ENCODE assay signal across 22 cellular contexts in the genomic region with DNA sequence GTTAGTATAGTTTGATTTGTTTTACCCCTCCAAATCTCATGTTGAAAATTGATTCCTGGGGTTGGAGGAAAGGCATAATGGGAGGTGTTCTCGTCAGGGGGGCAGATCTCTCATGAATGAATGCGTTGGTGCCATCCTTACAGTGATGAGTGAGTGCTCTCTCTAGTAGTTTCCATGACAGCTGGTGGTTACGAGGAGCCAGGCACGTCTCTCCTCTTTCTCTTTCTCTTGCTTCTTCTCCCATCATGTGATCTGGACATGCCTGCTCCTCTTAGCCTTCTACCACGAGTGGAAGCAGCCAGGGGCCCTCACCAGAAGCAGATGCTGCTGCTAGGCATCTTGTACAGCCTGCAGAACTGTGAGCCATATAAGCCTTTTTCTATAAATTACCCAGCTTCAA.
DNase-seq lines count a peak whose midpoint lies in the region; ATAC-seq and TF ChIP-seq lines count a peak whose summit lies in the region.
"Had no signal": no experiment of that assay in that cellular context is flagged by ENCODE, and none has a peak within 500 bp of the region (broad histone marks: within the 10 kb centered on the region; RNA-seq: fewer than 3 reads in every experiment).

No MANE protein-coding gene starts in this region.

- intact Hi-C loops in Calu3 (cut with micrococcal nuclease; ENCODE audit: unreplicated experiment): loop anchor here (5.0 to 10.0 kb wide), 3 partner anchors 71 to 252 kb away; no protein-coding TSS in a partner anchor
- intact Hi-C loops in PC-9 (cut with micrococcal nuclease; ENCODE audit: unreplicated experiment): loop anchor here (2.0 to 5.0 kb wide), 6 partner anchors 84 to 819 kb away; no protein-coding TSS in a partner anchor
- intact Hi-C loops in psoas muscle (cut with DNase I): no loop called here

- H3K9me3 ChIP-seq in PC-9 (ENCODE audit: insufficient read depth, low read depth) (no peaks in the 10 kb centered on the region), psoas muscle (no peaks in the 10 kb centered on the region)
- H3K9me3 ChIP-seq: breast epithelium, neutrophil had no signal

- CTCF ChIA-PET in Calu3 (lab: Charles Lee) (interaction anchor here (0.6 kb wide), 1 partner anchor 27 kb away, joined by 4 read pairs; no protein-coding TSS in a partner anchor), PC-9 (lab: Charles Lee) (no interaction called here)

- POLR2A ChIA-PET in PC-9 (lab: Charles Lee; ENCODE audit: unreplicated experiment): no interaction called here

- no peak overlapping the region; the same call in 1 of the 2 replicates for H3K4me3 ChIP-seq in PC-9
- no peak overlapping the region for H3K4me3 ChIP-seq in psoas muscle
- H3K4me3 ChIP-seq: breast epithelium, SK-N-MC had no signal

- no peaks in the 10 kb centered on the region for H3K79me2 ChIP-seq in PC-9 (ENCODE audit: low read depth)

- H3K9me2 ChIP-seq in PC-9 (ENCODE audit: insufficient read depth): no peaks in the 10 kb centered on the region; the same call in 1 of the 2 replicates

- peak overlapping the region; percentile 96 for H3K27ac ChIP-seq in PC-9
- H3K27ac ChIP-seq in psoas muscle: peak overlapping the region; percentile 67
- H3K27ac ChIP-seq: neutrophil, SK-N-MC had no signal

- no peak for DNase-seq in Calu3
- DNase-seq in PC-9: no peak
- no peak for DNase-seq in psoas muscle
- DNase-seq in COLO668 (lab: John Stamatoyannopoulos, UW; ENCODE audit: unreplicated experiment): no peak
- no peak for DNase-seq in anterior cingulate cortex (lab: John Stamatoyannopoulos, UW)
- DNase-seq: activated B cell treated with CpG ODN at 0.5 μM for 24 hours; activated CD4-positive, alpha-beta T cell treated with anti-CD3 and anti-CD28 coated beads, Interleukin-2, amount 10 ng/mL, durations not matched to agents 7 days and 5 days; AML-193; amniotic stem cell; CD4-positive, alpha-beta T cell; effector CD8-positive, alpha-beta T cell; H9; stimulated activated CD4-positive, alpha-beta T cell treated with anti-CD3 and anti-CD28 coated beads, Interleukin-15, amount 100 ng/mL, for 24 hours had no signal

- peak overlapping the region; percentile 91 for H3K4me2 ChIP-seq in PC-9

- no peak overlapping the region for H3K4me3 Mint-ChIP-seq in Calu3 (ENCODE audit: low read depth, unreplicated experiment)
- H3K4me3 Mint-ChIP-seq: activated B cell treated with CpG ODN at 0.5 μM for 24 hours; activated CD4-positive, alpha-beta T cell treated with anti-CD3 and anti-CD28 coated beads, Interleukin-2, amount 10 ng/mL, durations not matched to agents 7 days and 5 days; activated naive CD4-positive, alpha-beta T cell treated with anti-CD3 and anti-CD28 coated beads, Interleukin-2, amount 50 U/mL, for 24 hours; CD4-positive, alpha-beta T cell; H9; mesothelial cell of epicardium; stimulated activated effector memory CD8-positive, alpha-beta T cell treated with anti-CD3 and anti-CD28 coated beads, Interleukin-12 subunit alpha, Interleukin-12 subunit beta, amount 100 ng/mL, for 72 hours had no signal

- peaks cover 11% of the 10 kb centered on the region for H3K36me3 Mint-ChIP-seq in Calu3 (ENCODE audit: insufficient read depth, unreplicated experiment)
- H3K36me3 Mint-ChIP-seq: activated naive CD4-positive, alpha-beta T cell treated with anti-CD3 and anti-CD28 coated beads, Interleukin-2, amount 50 U/mL, for 24 hours; mesothelial cell of epicardium; stimulated activated effector memory CD8-positive, alpha-beta T cell treated with anti-CD3 and anti-CD28 coated beads, Interleukin-12 subunit alpha, Interleukin-12 subunit beta, amount 100 ng/mL, for 72 hours had no signal

- H4K20me1 ChIP-seq in PC-9 (ENCODE audit: insufficient read depth): no peaks in the 10 kb centered on the region

- peak overlapping the region; percentile 5 for H3K27ac Mint-ChIP-seq in Calu3 (ENCODE audit: unreplicated experiment)
- H3K27ac Mint-ChIP-seq: activated B cell treated with CpG ODN at 0.5 μM for 24 hours; activated CD4-positive, alpha-beta T cell treated with anti-CD3 and anti-CD28 coated beads, Interleukin-2, amount 10 ng/mL, durations not matched to agents 7 days and 5 days; activated naive CD4-positive, alpha-beta T cell treated with anti-CD3 and anti-CD28 coated beads, Interleukin-2, amount 50 U/mL, for 24 hours; CD4-positive, alpha-beta T cell; H9; mesothelial cell of epicardium; progenitor cell of endocrine pancreas; stimulated activated effector memory CD8-positive, alpha-beta T cell treated with anti-CD3 and anti-CD28 coated beads, Interleukin-12 subunit alpha, Interleukin-12 subunit beta, amount 100 ng/mL, for 72 hours had no signal

- TF ChIP-seq CTCF in Calu3 (IDR thresholded peaks at IDR 0.05; ENCODE audit: unreplicated experiment): no peak
- no peak for TF ChIP-seq CTCF in PC-9 (conservative IDR thresholded peaks at IDR 0.05)
- no peak for TF ChIP-seq CTCF in psoas muscle (IDR thresholded peaks at IDR 0.05)

- WGBS in psoas muscle, 3 donors: 36 to 59% (median 36%) methylated on average over 5 of the region's 5 CpGs

- H3K36me3 ChIP-seq in PC-9 (ENCODE audit: low read depth): no peaks in the 10 kb centered on the region
- H3K36me3 ChIP-seq in psoas muscle (ENCODE audit: insufficient read depth in 1 of 2, low read depth in 1 of 2): no peaks in the 10 kb centered on the region
- H3K36me3 ChIP-seq: breast epithelium, neutrophil had no signal

- H3K27me3 ChIP-seq in PC-9 (ENCODE audit: insufficient read depth, low read depth) (no peaks in the 10 kb centered on the region), psoas muscle (ENCODE audit: insufficient read depth in 3 of 3, low read length in 2 of 3) (no peaks in the 10 kb centered on the region)
- H3K27me3 ChIP-seq: breast epithelium, neutrophil had no signal

- BruUV-seq in Calu3 (replicated peaks; lab: Mats Ljungman, UMichigan): no TSS peak
- no TSS peak for BruUV-seq in PC-9 (replicated peaks; lab: Mats Ljungman, UMichigan)

- H3K27me3 Mint-ChIP-seq in Calu3 (ENCODE audit: unreplicated experiment): no peaks in the 10 kb centered on the region
- H3K27me3 Mint-ChIP-seq: activated B cell treated with CpG ODN at 0.5 μM for 24 hours; activated CD4-positive, alpha-beta T cell treated with anti-CD3 and anti-CD28 coated beads, Interleukin-2, amount 10 ng/mL, durations not matched to agents 7 days and 5 days; activated naive CD4-positive, alpha-beta T cell treated with anti-CD3 and anti-CD28 coated beads, Interleukin-2, amount 50 U/mL, for 24 hours; CD4-positive, alpha-beta T cell; progenitor cell of endocrine pancreas had no signal

- H3K4me1 Mint-ChIP-seq in Calu3 (ENCODE audit: low read depth, unreplicated experiment): peaks cover 52% of the 10 kb centered on the region
- H3K4me1 Mint-ChIP-seq: activated B cell treated with CpG ODN at 0.5 μM for 24 hours; activated CD4-positive, alpha-beta T cell treated with anti-CD3 and anti-CD28 coated beads, Interleukin-2, amount 10 ng/mL, durations not matched to agents 7 days and 5 days; activated naive CD4-positive, alpha-beta T cell treated with anti-CD3 and anti-CD28 coated beads, Interleukin-2, amount 50 U/mL, for 24 hours; H9; stimulated activated effector memory CD8-positive, alpha-beta T cell treated with anti-CD3 and anti-CD28 coated beads, Interleukin-12 subunit alpha, Interleukin-12 subunit beta, amount 100 ng/mL, for 72 hours had no signal

- peaks cover 53% of the 10 kb centered on the region for H3K4me1 ChIP-seq in PC-9 (replicated peaks; ENCODE audit: insufficient read depth)
- peaks cover 28% of the 10 kb centered on the region for H3K4me1 ChIP-seq in psoas muscle
- H3K4me1 ChIP-seq: breast epithelium had no signal

- no peaks in the 10 kb centered on the region for H3K9me3 Mint-ChIP-seq in Calu3 (ENCODE audit: low read depth, unreplicated experiment)
- H3K9me3 Mint-ChIP-seq: activated B cell treated with CpG ODN at 0.5 μM for 24 hours; activated CD4-positive, alpha-beta T cell treated with anti-CD3 and anti-CD28 coated beads, Interleukin-2, amount 10 ng/mL, durations not matched to agents 7 days and 5 days; activated naive CD4-positive, alpha-beta T cell treated with anti-CD3 and anti-CD28 coated beads, Interleukin-2, amount 50 U/mL, for 24 hours; CD4-positive, alpha-beta T cell; H9; mesothelial cell of epicardium; stimulated activated effector memory CD8-positive, alpha-beta T cell treated with anti-CD3 and anti-CD28 coated beads, Interleukin-12 subunit alpha, Interleukin-12 subunit beta, amount 100 ng/mL, for 72 hours had no signal

- H3F3A ChIP-seq in PC-9 (ENCODE audit: insufficient read depth, low read depth): peaks cover 32% of the 10 kb centered on the region

- ATAC-seq in HG02588 (IDR thresholded peaks at IDR 0.05; ENCODE audit: unreplicated experiment) (peak; percentile 46), psoas muscle (peak in 1 of 4 donors; percentile 7), GM21360 (IDR thresholded peaks at IDR 0.05; ENCODE audit: unreplicated experiment) (no peak)
- ATAC-seq: stimulated activated effector memory CD8-positive, alpha-beta T cell treated with anti-CD3 and anti-CD28 coated beads, Interleukin-12 subunit alpha, Interleukin-12 subunit beta, amount 100 ng/mL, for 72 hours had no signal

- H2AFZ ChIP-seq in PC-9: 0 out of 2 replicates have a peak overlapping the region, but pooled peaks have one; percentile 64

Comparison
In these comparisons a context has a peak if more than half of its experiments do, and no peak if none do; other contexts are left out.
1. intact Hi-C loops: an anchor here in Calu3 (5.0 to 10.0 kb wide) and PC-9 (2.0 to 5.0 kb wide); none called in psoas muscle.